ENCODE assay signal across 29 cellular contexts in the genomic region with DNA sequence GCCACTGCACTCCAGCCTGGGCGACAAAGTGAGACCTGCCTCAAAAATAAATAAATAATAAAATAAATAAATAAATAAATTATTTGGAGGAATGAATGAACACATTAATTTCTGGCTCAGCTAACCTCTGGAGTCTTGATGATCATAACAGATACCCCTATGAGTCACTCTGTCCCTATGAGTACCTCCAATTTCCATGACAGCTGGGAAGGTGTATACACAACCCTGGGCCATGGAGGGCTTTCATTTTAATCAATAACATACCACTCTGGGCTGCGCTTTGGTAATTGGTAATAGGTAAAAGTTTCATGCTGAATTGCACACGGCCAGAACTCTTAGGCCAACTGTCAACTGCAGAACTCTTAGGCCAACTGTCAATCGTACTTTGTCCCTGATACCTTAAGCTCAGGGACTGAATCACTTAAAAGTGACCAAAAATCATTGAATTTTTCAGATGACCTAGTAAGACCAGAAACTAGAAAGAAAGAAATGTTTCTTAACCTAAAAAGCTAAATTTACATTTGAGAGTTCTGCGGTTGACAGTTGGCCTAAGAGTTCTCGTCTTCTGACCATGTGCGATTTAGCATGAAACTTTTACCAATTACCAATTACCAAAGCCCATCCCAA.
"Had no signal": no experiment of that assay in that cellular context is flagged by ENCODE, and none has a peak within 500 bp of the region (broad histone marks: within the 10 kb centered on the region; RNA-seq: fewer than 3 reads in every experiment).

No MANE protein-coding gene starts in this region.

- H3K27ac Mint-ChIP-seq: naive thymus-derived CD8-positive, alpha-beta T cell; nephron; stimulated activated naive B cell treated with anti-CD40 and anti-IgM and Interleukin-4, amounts not matched to agents 10 μg/mL and 1 μg/mL and 100 μg/mL, for 72 hours; stimulated activated naive CD8-positive, alpha-beta T cell treated with anti-CD3 and anti-CD28 coated beads, Interleukin-15, Interleukin-2, amounts not matched to agents 100 ng/mL and 50 ng/mL, for 24 hours; type B pancreatic cell had no signal

- H3K9me3 Mint-ChIP-seq: naive thymus-derived CD8-positive, alpha-beta T cell; nephron; neural crest cell; stimulated activated naive B cell treated with anti-CD40 and anti-IgM and Interleukin-4, amounts not matched to agents 10 μg/mL and 1 μg/mL and 100 μg/mL, for 72 hours; stimulated activated naive CD8-positive, alpha-beta T cell treated with anti-CD3 and anti-CD28 coated beads, Interleukin-15, Interleukin-2, amounts not matched to agents 100 ng/mL and 50 ng/mL, for 24 hours; type B pancreatic cell had no signal

- H3K27ac ChIP-seq: left lung, lower lobe of right lung, pancreas, prostate gland, skin epidermis, tibial nerve, uterus had no signal

- H3K36me3 ChIP-seq: left lung, lower lobe of right lung, pancreas, prostate gland, tibial nerve, uterus had no signal

- DNase-seq: hippocampal formation; kidney glomerular epithelial cell; left cardiac atrium; left lung; lower lobe of right lung; mammary epithelial cell; mesenchymal stem cell; naive thymus-derived CD8-positive, alpha-beta T cell; nucleus accumbens; pancreas; posterior cingulate gyrus; retina; right cardiac atrium; stimulated activated CD4-positive, alpha-beta T cell treated with anti-CD3 and anti-CD28 coated beads, Interleukin-12 subunit alpha, Interleukin-12 subunit beta, amount 100 ng/mL, for 4 hours; stimulated activated CD4-positive, alpha-beta T cell treated with anti-CD3 and anti-CD28 coated beads, Interleukin-15, amount 100 ng/mL, for 24 hours; stimulated activated CD4-positive, alpha-beta T cell treated with anti-CD3 and anti-CD28 coated beads, Interleukin-2, amount 100 ng/mL, for 24 hours; stimulated activated CD4-positive, alpha-beta T cell treated with anti-CD3 and anti-CD28 coated beads, Interleukin-4, amount 100 ng/mL, for 1 hour; stimulated activated naive B cell treated with anti-CD40 and anti-IgM and Interleukin-4, amounts not matched to agents 10 μg/mL and 1 μg/mL and 100 μg/mL, for 72 hours; substantia nigra; uterus had no signal

- H3K4me3 ChIP-seq: left lung, lower lobe of right lung, pancreas, prostate gland, skin epidermis, tibial nerve, uterus had no signal

- H3K27me3 Mint-ChIP-seq: naive thymus-derived CD8-positive, alpha-beta T cell; stimulated activated naive B cell treated with anti-CD40 and anti-IgM and Interleukin-4, amounts not matched to agents 10 μg/mL and 1 μg/mL and 100 μg/mL, for 72 hours; stimulated activated naive CD8-positive, alpha-beta T cell treated with anti-CD3 and anti-CD28 coated beads, Interleukin-15, Interleukin-2, amounts not matched to agents 100 ng/mL and 50 ng/mL, for 24 hours; type B pancreatic cell had no signal

- ATAC-seq: left cardiac atrium; left lung; lower lobe of right lung; naive thymus-derived CD8-positive, alpha-beta T cell; pancreas; right cardiac atrium; sciatic nerve; stimulated activated naive B cell treated with anti-CD40 and anti-IgM and Interleukin-4, amounts not matched to agents 10 μg/mL and 1 μg/mL and 100 μg/mL, for 72 hours had no signal

- H3K27me3 ChIP-seq: left lung, pancreas, tibial nerve, uterus had no signal

- H3K4me1 Mint-ChIP-seq: nephron had no signal

- H3K4me1 ChIP-seq: left lung, lower lobe of right lung, pancreas, prostate gland, tibial nerve, uterus had no signal

- H3K4me3 Mint-ChIP-seq: naive thymus-derived CD8-positive, alpha-beta T cell; nephron; neural crest cell; stimulated activated naive B cell treated with anti-CD40 and anti-IgM and Interleukin-4, amounts not matched to agents 10 μg/mL and 1 μg/mL and 100 μg/mL, for 72 hours; stimulated activated naive CD8-positive, alpha-beta T cell treated with anti-CD3 and anti-CD28 coated beads, Interleukin-15, Interleukin-2, amounts not matched to agents 100 ng/mL and 50 ng/mL, for 24 hours; type B pancreatic cell had no signal

- H3K9me3 ChIP-seq: left lung, lower lobe of right lung, pancreas, prostate gland, tibial nerve, uterus had no signal

- FAIRE-seq: keratinocyte, pancreas had no signal
